ENCODE assay signal across 2 cellular contexts in genomic region chr3:138850151-138850550, GRCh38.
A peak's percentile ranks its signal among the peaks of the same experiment; 100 is the strongest.
TF ChIP-seq lines count a peak whose summit lies in the region.

No MANE protein-coding gene starts in this region.

TF ChIP-seq in HEK293, 187 proteins besides CTCF, POLR2A, EP300 and RAD21 (continued from another document):
- TF ChIP-seq, protein P1, sequence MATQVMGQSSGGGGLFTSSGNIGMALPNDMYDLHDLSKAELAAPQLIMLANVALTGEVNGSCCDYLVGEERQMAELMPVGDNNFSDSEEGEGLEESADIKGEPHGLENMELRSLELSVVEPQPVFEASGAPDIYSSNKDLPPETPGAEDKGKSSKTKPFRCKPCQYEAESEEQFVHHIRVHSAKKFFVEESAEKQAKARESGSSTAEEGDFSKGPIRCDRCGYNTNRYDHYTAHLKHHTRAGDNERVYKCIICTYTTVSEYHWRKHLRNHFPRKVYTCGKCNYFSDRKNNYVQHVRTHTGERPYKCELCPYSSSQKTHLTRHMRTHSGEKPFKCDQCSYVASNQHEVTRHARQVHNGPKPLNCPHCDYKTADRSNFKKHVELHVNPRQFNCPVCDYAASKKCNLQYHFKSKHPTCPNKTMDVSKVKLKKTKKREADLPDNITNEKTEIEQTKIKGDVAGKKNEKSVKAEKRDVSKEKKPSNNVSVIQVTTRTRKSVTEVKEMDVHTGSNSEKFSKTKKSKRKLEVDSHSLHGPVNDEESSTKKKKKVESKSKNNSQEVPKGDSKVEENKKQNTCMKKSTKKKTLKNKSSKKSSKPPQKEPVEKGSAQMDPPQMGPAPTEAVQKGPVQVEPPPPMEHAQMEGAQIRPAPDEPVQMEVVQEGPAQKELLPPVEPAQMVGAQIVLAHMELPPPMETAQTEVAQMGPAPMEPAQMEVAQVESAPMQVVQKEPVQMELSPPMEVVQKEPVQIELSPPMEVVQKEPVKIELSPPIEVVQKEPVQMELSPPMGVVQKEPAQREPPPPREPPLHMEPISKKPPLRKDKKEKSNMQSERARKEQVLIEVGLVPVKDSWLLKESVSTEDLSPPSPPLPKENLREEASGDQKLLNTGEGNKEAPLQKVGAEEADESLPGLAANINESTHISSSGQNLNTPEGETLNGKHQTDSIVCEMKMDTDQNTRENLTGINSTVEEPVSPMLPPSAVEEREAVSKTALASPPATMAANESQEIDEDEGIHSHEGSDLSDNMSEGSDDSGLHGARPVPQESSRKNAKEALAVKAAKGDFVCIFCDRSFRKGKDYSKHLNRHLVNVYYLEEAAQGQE (tag by site-specific recombination; IDR thresholded peaks at IDR 0.05): peak; percentile 90

TF ChIP-seq in GM12878, 131 proteins besides CTCF, POLR2A, EP300 and RAD21:
- TF ChIP-seq, protein P1 (IDR thresholded peaks at IDR 0.05; ENCODE audit: low read depth, low read length): peak; percentile 55; the same call in 1 of the 2 replicates
- no peak for TF ChIP-seq TCF12 (IDR thresholded peaks at IDR 0.05; ENCODE audit: low read depth, low read length)
